Comparison of ENCODE assay signal across 25 cellular contexts in the genomic region with DNA sequence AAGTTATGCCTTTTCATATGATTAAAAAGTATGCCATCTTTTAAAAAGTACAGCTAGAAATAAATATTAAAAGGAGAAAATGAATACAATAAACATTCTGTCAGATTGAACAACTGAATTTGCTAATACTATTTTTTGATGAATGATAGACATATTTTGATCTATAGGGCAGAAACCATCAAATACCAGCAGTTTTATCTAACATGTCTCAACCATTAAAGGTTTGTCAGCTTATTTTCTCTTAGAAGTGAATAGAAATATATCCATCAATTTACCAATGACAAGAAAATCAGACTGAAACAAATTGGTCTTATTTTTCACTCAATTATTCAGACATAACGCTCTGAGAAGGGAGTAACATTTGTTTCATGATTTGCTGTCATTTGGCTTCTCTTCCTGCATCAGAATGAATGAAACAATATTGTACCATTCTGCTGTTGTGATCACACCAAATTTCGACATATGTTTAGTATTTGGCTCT.
"Had no signal": no experiment of that assay in that cellular context is flagged by ENCODE, and none has a peak within 500 bp of the region (broad histone marks: within the 10 kb centered on the region; RNA-seq: fewer than 3 reads in every experiment).

No MANE protein-coding gene starts in this region.

- FAIRE-seq: urothelium cell line had no signal

- H3K27ac ChIP-seq: stomach, suprapubic skin, testis, thoracic aorta, thyroid gland, tibial artery, tibial nerve, transverse colon, upper lobe of left lung, upper lobe of right lung, uterus, vagina had no signal

- H3K36me3 ChIP-seq: stomach, suprapubic skin, thoracic aorta, thyroid gland, tibial artery, tibial nerve, transverse colon, upper lobe of left lung, upper lobe of right lung, uterus, vagina had no signal

- H3K27me3 ChIP-seq: stomach, suprapubic skin, testis, thyroid gland, tibial artery, tibial nerve, transverse colon, upper lobe of left lung, upper lobe of right lung, uterus, vagina had no signal

- H3K4me1 ChIP-seq: suprapubic skin, testis, thyroid gland, tibial nerve, upper lobe of left lung, upper lobe of right lung, uterus, vagina had no signal

- H3K9me3 ChIP-seq: stomach, suprapubic skin, testis, thoracic aorta, thyroid gland, tibial artery, transverse colon, upper lobe of left lung, upper lobe of right lung, uterus, vagina had no signal

- DNase-seq: stimulated activated CD4-positive, alpha-beta T cell treated with anti-CD3 and anti-CD28 coated beads, Interleukin-2, amount 100 ng/mL, for 48 hours; stimulated activated CD4-positive, alpha-beta T cell treated with anti-CD3 and anti-CD28 coated beads, Interleukin-4, amount 100 ng/mL, for 1 hour; stimulated activated CD4-positive, alpha-beta T cell treated with anti-CD3 and anti-CD28 coated beads, Interleukin-4, amount 100 ng/mL, for 24 hours; stimulated activated CD4-positive, alpha-beta T cell treated with anti-CD3 and anti-CD28 coated beads, Interleukin-4, amount 100 ng/mL, for 4 hours; stimulated activated CD8-positive, alpha-beta memory T cell treated with anti-CD3 and anti-CD28 coated beads, Interleukin-4, amount 100 ng/mL, for 48 hours; stimulated activated naive B cell treated with anti-CD40 and anti-IgM and Interleukin-4, amounts not matched to agents 10 μg/mL and 1 μg/mL and 100 μg/mL, for 72 hours; stimulated activated naive CD4-positive, alpha-beta T cell; stimulated activated naive CD4-positive, alpha-beta T cell treated with Interleukin-2 at 50 U/mL for 16 hours; stimulated activated naive CD8-positive, alpha-beta T cell treated with anti-CD3 and anti-CD28 coated beads, Interleukin-15, amount 100 ng/mL, for 72 hours; stimulated activated naive CD8-positive, alpha-beta T cell treated with anti-CD3 and anti-CD28 coated beads, Interleukin-15, Interleukin-2, amounts not matched to agents 100 U/mL and 50 U/mL, for 24 hours; stomach; substantia nigra; testis; thyroid gland; tibial artery; transverse colon; trophoblast cell; upper lobe of left lung; upper lobe of right lung; uterus had no signal

- H3K4me3 ChIP-seq: stomach, suprapubic skin, testis, thoracic aorta, thyroid gland, tibial artery, tibial nerve, transverse colon, upper lobe of left lung, upper lobe of right lung, uterus, vagina had no signal
